ENCODE assay signal across 9 cellular contexts in genomic region chr17:73643012-73643845, GRCh38. TPM values are rescaled to one million over a fixed set of nuclear protein-coding genes. Genes with fewer than 3 reads are reported as not detected.
DNase-seq lines count a peak whose midpoint lies in the region; ATAC-seq, FAIRE-seq and TF ChIP-seq lines count a peak whose summit lies in the region.
"Had no signal": no experiment of that assay in that cellular context is flagged by ENCODE, and none has a peak within 500 bp of the region (broad histone marks: within the 10 kb centered on the region; RNA-seq: fewer than 3 reads in every experiment).

No MANE protein-coding gene starts in this region.

- TF ChIP-seq POLR2A in GM12892 (IDR thresholded peaks at IDR 0.05; ENCODE audit: low read depth, low read length) = no peak

- H3K4me1 ChIP-seq in GM23338 (ENCODE audit: insufficient read depth) = peaks cover 10% of the 10 kb centered on the region; the same call in 1 of the 2 replicates
- H3K4me1 ChIP-seq in PC-3 (ENCODE audit: insufficient read depth, low read length) = no peaks in the 10 kb centered on the region

- H3K27ac ChIP-seq in GM23338 (ENCODE audit: low read depth) = no peak overlapping the region
- H3K27ac ChIP-seq in PC-3 (ENCODE audit: low read length) = no peak overlapping the region

- BruUV-seq in PC-3 (replicated peaks; lab: Mats Ljungman, UMichigan) = no TSS peak

- POLR2A ChIA-PET in PC-3 (lab: Charles Lee; ENCODE audit: unreplicated experiment) = no interaction called here

- peaks cover 4% of the 10 kb centered on the region; the same call in 1 of the 2 replicates for H4K20me1 ChIP-seq in GM23338 (replicated peaks; ENCODE audit: insufficient read depth)
- H4K20me1 ChIP-seq in PC-3 (ENCODE audit: low read length) = no peaks in the 10 kb centered on the region

- no peak overlapping the region for H3K27ac Mint-ChIP-seq in GM23338

- in situ Hi-C loops in T47D (cut with HindIII; ENCODE audit: low pct_unique_long_range_greater_than_20kb, low sequenced_read_pairs) = no loop called here

- H2AFZ ChIP-seq in GM23338 (peak overlapping the region; percentile 88), PC-3 (ENCODE audit: low read length) (no peak overlapping the region)

- FAIRE-seq in GM12892 (lab: Jason Lieb, UNC) = no peak

- intact Hi-C loops in PC-3 (cut with micrococcal nuclease) = no loop called here

- peak in 1 of 2 experiments; percentile 51; a peak in 2 of 4 replicates for TF ChIP-seq CTCF in GM23338 (conservative IDR thresholded peaks at IDR 0.05; ENCODE audit: low read depth in 2 of 2)
- TF ChIP-seq CTCF in PC-3 (conservative IDR thresholded peaks at IDR 0.05; ENCODE audit: low read depth, low read length) = no peak; the same call in 1 of the 2 replicates

- peak overlapping the region; percentile 92 for H3K4me2 ChIP-seq in GM23338
- H3K4me2 ChIP-seq in PC-3 (ENCODE audit: low read length) = peak overlapping the region; percentile 68

- ATAC-seq in GM23338 = peak; percentile 40
- peak; percentile 62 for ATAC-seq in PC-3

- CTCF ChIA-PET in PC-3 (lab: Charles Lee) = no interaction called here

- H3K9me2 ChIP-seq in GM23338 (ENCODE audit: insufficient read depth) (no peaks in the 10 kb centered on the region), PC-3 (replicated peaks; ENCODE audit: low read length) (no peaks in the 10 kb centered on the region)

- H3K36me3 ChIP-seq in GM23338 (ENCODE audit: insufficient read depth) = no peaks in the 10 kb centered on the region
- H3K36me3 ChIP-seq in PC-3 (ENCODE audit: low read depth, low read length) = no peaks in the 10 kb centered on the region

- no peaks in the 10 kb centered on the region for H3K36me3 Mint-ChIP-seq in GM23338 (ENCODE audit: low read depth)

- H3F3A ChIP-seq in GM23338 (replicated peaks; ENCODE audit: low read depth) (no peaks in the 10 kb centered on the region), PC-3 (ENCODE audit: low read length, unreplicated experiment) (no peaks in the 10 kb centered on the region)

- H3K4me1 Mint-ChIP-seq in GM23338 = peaks cover 37% of the 10 kb centered on the region

- H3K4me3 Mint-ChIP-seq in GM23338 = peak overlapping the region; percentile 80

- peak; percentile 61 for DNase-seq in GM23338 (ENCODE audit: low spot score)
- DNase-seq in PC-3 = peak; percentile 17
- peak; percentile 33 to 71 for DNase-seq in T47D (ENCODE audit: low read depth in 1 of 2, low spot score in 1 of 2)
- peak; percentile 82 for DNase-seq in left kidney (ENCODE audit: low read depth, low spot score)
- peak; percentile 42 for DNase-seq in stimulated activated CD8-positive, alpha-beta memory T cell treated with anti-CD3 and anti-CD28 coated beads, Interleukin-4, amount 100 ng/mL, for 48 hours
- no peak for DNase-seq in amniotic stem cell (lab: John Stamatoyannopoulos, UW)
- no peak for DNase-seq in GM12892 (ENCODE audit: insufficient read length)
- no peak for DNase-seq in NCI-H128 (lab: John Stamatoyannopoulos, UW; ENCODE audit: unreplicated experiment)

- H3K4me3 ChIP-seq in GM23338 = peak overlapping the region; percentile 81
- H3K4me3 ChIP-seq in PC-3 (ENCODE audit: low read length) = no peak overlapping the region

- H3K27me3 Mint-ChIP-seq in GM23338 (ENCODE audit: insufficient read depth, low read depth, poor library complexity) = peaks cover 58% of the 10 kb centered on the region

- peaks cover 71% of the 10 kb centered on the region for H3K27me3 ChIP-seq in GM23338 (ENCODE audit: insufficient read depth)
- H3K27me3 ChIP-seq in PC-3 (ENCODE audit: low read length) = peaks cover 87% of the 10 kb centered on the region

- H3K9me3 ChIP-seq in PC-3 (ENCODE audit: low read length) = no peaks in the 10 kb centered on the region

- no peak overlapping the region for H3K9ac ChIP-seq in PC-3 (ENCODE audit: low read length)

- H3K79me2 ChIP-seq in GM23338 (replicated peaks; ENCODE audit: insufficient read depth) (0 out of 2 replicates have a peak, but pooled peaks cover 4% of the 10 kb centered on the region), PC-3 (ENCODE audit: low read length) (no peaks in the 10 kb centered on the region)

- H3K9me3 Mint-ChIP-seq in GM23338 = no peaks in the 10 kb centered on the region; the same call in 2 of the 3 replicates

TF ChIP-seq in GM23338, 12 proteins besides CTCF, POLR2A, EP300 and RAD21:
- TF ChIP-seq EZH2 (IDR thresholded peaks at IDR 0.05; ENCODE audit: low read depth, unreplicated experiment) (peak; percentile 61), ZNF462 (CRISPR knock-in tag; IDR thresholded peaks at IDR 0.05) (no peak)

RNA-seq across cellular contexts. Expression of gene SDK2, which starts 1.0 kb away (rescaled TPM):
- total RNA-seq in GM23338 (2014; rRNA removed; shearing (Covaris generic)) = 3.7 and 5.1 TPM in 2 replicates
- 0.74 and 0.99 TPM in 2 replicates for polyA plus RNA-seq in GM23338 (2016; fragmentation: Nextera tagmentation; extraction: Ambion mirVana)
- total RNA-seq in PC-3 (2014; rRNA removed) = 0.07 TPM in 1 of 2 replicates, not detected in the other
- polyA plus RNA-seq in GM12892 (2012; ENCODE audit: missing spikeins) = not detected
- total RNA-seq: myocyte had no signal

Comparison
In these comparisons a context has a peak if more than half of its experiments do, and no peak if none do; other contexts are left out.
1. DNase-seq: peak in GM23338 (single experiment), PC-3 (single experiment), T47D (2 of 2), left kidney (single experiment) and stimulated activated CD8-positive, alpha-beta memory T cell treated with anti-CD3 and anti-CD28 coated beads, Interleukin-4, amount 100 ng/mL, for 48 hours (single experiment); none in amniotic stem cell (single experiment), GM12892 (single experiment) and NCI-H128 (single experiment).